Comparison of ENCODE assay signal across 1 cellular context in genomic region chr14:69690042-69690441, GRCh38.
TF ChIP-seq lines count a peak whose summit lies in the region.

No MANE protein-coding gene starts in this region.

TF ChIP-seq in HepG2, 621 proteins besides CTCF, POLR2A, EP300 and RAD21 (continued from another document and continues in another):
- 0 out of 2 replicates have a peak, but pooled peaks have one; percentile 46 for TF ChIP-seq HNF1A (IDR thresholded peaks at IDR 0.05; ENCODE audit: low read depth)
- TF ChIP-seq HNF1A (CRISPR knock-in tag; IDR thresholded peaks at IDR 0.05; ENCODE audit: borderline replicate concordance), result peak; percentile 59; the same call in 1 of the 2 replicates
- TF ChIP-seq IKZF5 (CRISPR knock-in tag; IDR thresholded peaks at IDR 0.05), result peak; percentile 68; the same call in 1 of the 2 replicates
- no peak for TF ChIP-seq KDM5B (CRISPR knock-in tag; IDR thresholded peaks at IDR 0.05; ENCODE audit: borderline replicate concordance)
- TF ChIP-seq RBAK (CRISPR knock-in tag; IDR thresholded peaks at IDR 0.05), result 0 out of 2 replicates have a peak, but pooled peaks have one; percentile 57
- peak; percentile 87 for TF ChIP-seq TARDBP (CRISPR knock-in tag; IDR thresholded peaks at IDR 0.05)
- TF ChIP-seq ZNF160 (CRISPR knock-in tag; IDR thresholded peaks at IDR 0.05), result no peak
- TF ChIP-seq SOX6 (IDR thresholded peaks at IDR 0.05), result no peak
- TF ChIP-seq SOX6 (CRISPR knock-in tag; IDR thresholded peaks at IDR 0.05), result peak; percentile 89
- 0 out of 2 replicates have a peak, but pooled peaks have one; percentile 32 for TF ChIP-seq THAP11 (CRISPR knock-in tag; IDR thresholded peaks at IDR 0.05)
- TF ChIP-seq KAT7 (CRISPR knock-in tag; IDR thresholded peaks at IDR 0.05; ENCODE audit: borderline replicate concordance), result no peak
- TF ChIP-seq MYC (CRISPR knock-in tag; IDR thresholded peaks at IDR 0.05; ENCODE audit: borderline replicate concordance), result peak; percentile 54
- 0 out of 2 replicates have a peak, but pooled peaks have one; percentile 51 for TF ChIP-seq PITX1 (CRISPR knock-in tag; IDR thresholded peaks at IDR 0.05)
- no peak for TF ChIP-seq ZNF484 (CRISPR knock-in tag; IDR thresholded peaks at IDR 0.05; ENCODE audit: borderline replicate concordance, low read depth)
- peak; percentile 52; the same call in 1 of the 2 replicates for TF ChIP-seq SNAPC2 (CRISPR knock-in tag; IDR thresholded peaks at IDR 0.05)
- TF ChIP-seq FOXK1 (CRISPR knock-in tag; IDR thresholded peaks at IDR 0.05; ENCODE audit: borderline replicate concordance, low read depth), result peak; percentile 74; the same call in 1 of the 2 replicates
- peak; percentile 48; the same call in 1 of the 2 replicates for TF ChIP-seq MED1 (CRISPR knock-in tag; IDR thresholded peaks at IDR 0.05)
- peak; percentile 78; the same call in 1 of the 2 replicates for TF ChIP-seq RXRA (CRISPR knock-in tag; IDR thresholded peaks at IDR 0.05)
- TF ChIP-seq KLF11 (CRISPR knock-in tag; IDR thresholded peaks at IDR 0.05), result peak; percentile 77; the same call in 1 of the 2 replicates
- no peak for TF ChIP-seq HMGA1 (CRISPR knock-in tag; conservative IDR thresholded peaks at IDR 0.05)
- TF ChIP-seq CBX5 (CRISPR knock-in tag; IDR thresholded peaks at IDR 0.05; ENCODE audit: borderline replicate concordance), result peak; percentile 65; the same call in 1 of the 2 replicates
- peak; percentile 28; the same call in 1 of the 2 replicates for TF ChIP-seq CEBPG (CRISPR knock-in tag; IDR thresholded peaks at IDR 0.05)
- TF ChIP-seq ZNF383 (CRISPR knock-in tag; IDR thresholded peaks at IDR 0.05; ENCODE audit: borderline replicate concordance), result no peak
- peak; percentile 44; the same call in 1 of the 2 replicates for TF ChIP-seq ETV5 (CRISPR knock-in tag; IDR thresholded peaks at IDR 0.05; ENCODE audit: borderline replicate concordance)
- no peak for TF ChIP-seq KLF6 (CRISPR knock-in tag; IDR thresholded peaks at IDR 0.05)
- peak; percentile 22; the same call in 1 of the 2 replicates for TF ChIP-seq ZNF232 (CRISPR knock-in tag; IDR thresholded peaks at IDR 0.05; ENCODE audit: borderline replicate concordance)
- peak; percentile 83; the same call in 1 of the 2 replicates for TF ChIP-seq TCF7L2 (IDR thresholded peaks at IDR 0.05; ENCODE audit: low read depth, low read length)
- no peak for TF ChIP-seq ZNF770 (CRISPR knock-in tag; IDR thresholded peaks at IDR 0.05)
- 0 out of 2 replicates have a peak, but pooled peaks have one; percentile 44 for TF ChIP-seq REPIN1 (CRISPR knock-in tag; IDR thresholded peaks at IDR 0.05; ENCODE audit: borderline replicate concordance, low read depth)
- TF ChIP-seq RFX5 (IDR thresholded peaks at IDR 0.05; ENCODE audit: low read depth, low read length), result no peak
- TF ChIP-seq ZNF451 (CRISPR knock-in tag; IDR thresholded peaks at IDR 0.05), result no peak
- TF ChIP-seq ZNF609 (CRISPR knock-in tag; IDR thresholded peaks at IDR 0.05; ENCODE audit: borderline replicate concordance), result 0 out of 2 replicates have a peak, but pooled peaks have one; percentile 44
- TF ChIP-seq ZNF710 (CRISPR knock-in tag; IDR thresholded peaks at IDR 0.05; ENCODE audit: borderline replicate concordance), result peak; percentile 85; the same call in 1 of the 2 replicates
- TF ChIP-seq ZHX2 (IDR thresholded peaks at IDR 0.05; ENCODE audit: low read depth), result no peak
- TF ChIP-seq ZHX2 (CRISPR knock-in tag; IDR thresholded peaks at IDR 0.05; ENCODE audit: borderline replicate concordance), result no peak
- TF ChIP-seq ZMYM2 (CRISPR knock-in tag; IDR thresholded peaks at IDR 0.05), result peak; percentile 68; the same call in 1 of the 2 replicates
- no peak for TF ChIP-seq TEF (CRISPR knock-in tag; IDR thresholded peaks at IDR 0.05)
- TF ChIP-seq SUZ12 (IDR thresholded peaks at IDR 0.05; ENCODE audit: low read depth, low read length), result no peak
- no peak for TF ChIP-seq ZNF460 (CRISPR knock-in tag; IDR thresholded peaks at IDR 0.05; ENCODE audit: borderline replicate concordance)
